In genomic region chr12:13970803-13971202, GRCh38 we compare ENCODE assay signal across 9 cellular contexts. TPM values are rescaled to one million over a fixed set of nuclear protein-coding genes. Genes with fewer than 3 reads are reported as not detected.
"Had no signal": no experiment of that assay in that cellular context is flagged by ENCODE, and none has a peak within 500 bp of the region (broad histone marks: within the 10 kb centered on the region; RNA-seq: fewer than 3 reads in every experiment).

No MANE protein-coding gene starts in this region.

- H3K4me3 Mint-ChIP-seq: HFFc6 had no signal

- ATAC-seq: HCT116, K562 had no signal

- H3K4me3 ChIP-seq: HAP-1, K562 had no signal

- H3K27ac Mint-ChIP-seq: HFFc6 had no signal

- DNase-seq: GOT3, H7, HFFc6, IMR-90, KG1 had no signal

- H3K36me3 ChIP-seq: HAP-1 had no signal

- H3K4me1 ChIP-seq: HAP-1 had no signal

RNA-seq across cellular contexts. Expression of gene GRIN2B, which starts 10.6 kb away (rescaled TPM):
- total RNA-seq: H4, HFFc6, IMR-90, K562 had no signal
- polyA plus RNA-seq: K562 had no signal
